In genomic region chr15:81765816-81766215, GRCh38 we compare ENCODE assay signal across 7 cellular contexts.
"Had no signal": no experiment of that assay in that cellular context is flagged by ENCODE, and none has a peak within 500 bp of the region (broad histone marks: within the 10 kb centered on the region; RNA-seq: fewer than 3 reads in every experiment).

No MANE protein-coding gene starts in this region.

- H3K4me1 ChIP-seq: HAP-1 had no signal

- H3K9me3 ChIP-seq: HAP-1 had no signal

- H3K27ac ChIP-seq: GM23248, HL-60 had no signal

- H3K27ac Mint-ChIP-seq: HFFc6, IgD-negative memory B cell had no signal

- H3K27me3 Mint-ChIP-seq: IgD-negative memory B cell had no signal

- H3K4me3 Mint-ChIP-seq: HFFc6, IgD-negative memory B cell had no signal

- H3K4me1 Mint-ChIP-seq: IgD-negative memory B cell had no signal

- H3K4me3 ChIP-seq: GM23248, HAP-1 had no signal

- H3K36me3 ChIP-seq: HAP-1 had no signal

- DNase-seq: GM23248, GOT3, H7, HFFc6 had no signal
